9 cellular contexts compared by ENCODE assay signal in genomic region chrX:68808686-68809357, GRCh38. TPM values are rescaled to one million over a fixed set of nuclear protein-coding genes. Genes with fewer than 3 reads are reported as not detected.
A peak's percentile ranks its signal among the peaks of the same experiment; 100 is the strongest.
DNase-seq lines count a peak whose midpoint lies in the region; ATAC-seq and TF ChIP-seq lines count a peak whose summit lies in the region.
"Had no signal": no experiment of that assay in that cellular context is flagged by ENCODE, and none has a peak within 500 bp of the region (broad histone marks: within the 10 kb centered on the region; RNA-seq: fewer than 3 reads in every experiment).

No MANE protein-coding gene starts in this region.

- no peak overlapping the region for H2BK20ac ChIP-seq in H9 (ENCODE audit: low read depth, low read length, poor library complexity, severe bottlenecking)

- H3K27me3 ChIP-seq in H9 (ENCODE audit: insufficient read depth, low read length) (no peaks in the 10 kb centered on the region), psoas muscle (ENCODE audit: insufficient read depth in 3 of 3, low read length in 2 of 3) (peaks cover 0 to 36% (median 0%) of the 10 kb centered on the region in 3 donors)

- no peak overlapping the region for H3T11ph ChIP-seq in H9 (ENCODE audit: low read length)

- H3K9ac ChIP-seq in H9 (ENCODE audit: extremely low read depth, insufficient read length, low read length), result no peak overlapping the region

- no peak overlapping the region for H4K8ac ChIP-seq in H9 (replicated peaks; ENCODE audit: insufficient read length, low read depth, low read length)

- no peaks in the 10 kb centered on the region for H3K79me1 ChIP-seq in H9 (ENCODE audit: insufficient read depth, low read depth, low read length, poor library complexity, severe bottlenecking)

- H4K20me1 ChIP-seq in H9 (ENCODE audit: control insufficient read depth, insufficient read depth, insufficient read length), result no peaks in the 10 kb centered on the region

- H3K4me2 ChIP-seq in H9 (ENCODE audit: insufficient read depth, insufficient read length, low read length), result no peak overlapping the region

- H3K36me3 ChIP-seq in psoas muscle (ENCODE audit: insufficient read depth in 1 of 2, low read depth in 1 of 2), result no peaks in the 10 kb centered on the region

- no peak overlapping the region for H3K56ac ChIP-seq in H9 (ENCODE audit: insufficient read length, low read depth, low read length)

- no peaks in the 10 kb centered on the region for H3K4me1 ChIP-seq in H9 (ENCODE audit: insufficient read depth, low read length)
- H3K4me1 ChIP-seq in psoas muscle, result no peaks in the 10 kb centered on the region

- H2BK5ac ChIP-seq in H9 (ENCODE audit: insufficient read length, low read length), result no peak overlapping the region

- no peak overlapping the region for H2AFZ ChIP-seq in H9 (ENCODE audit: low read length)

- H3K79me2 ChIP-seq in H9 (ENCODE audit: insufficient read depth, low read length), result no peaks in the 10 kb centered on the region

- peaks cover 0 to 2% (median 0%) of the 10 kb centered on the region in 3 experiments; a peak in 4 of 7 replicates for H3K36me3 Mint-ChIP-seq in H9 (ENCODE audit: insufficient read depth in 1 of 3, low read depth in 3 of 3)

- H2AK5ac ChIP-seq in H9 (ENCODE audit: insufficient read length, low read length), result no peak overlapping the region

- intact Hi-C loops in psoas muscle (cut with DNase I), result loop anchor here (5.0 to 10.0 kb wide), 2 partner anchors 294 to 297 kb away; no protein-coding TSS in a partner anchor

- H3K14ac ChIP-seq in H9 (ENCODE audit: insufficient read depth, low read length), result no peak overlapping the region

- no peak overlapping the region for H2BK12ac ChIP-seq in H9 (ENCODE audit: insufficient read length, low read depth, low read length)

- ATAC-seq in psoas muscle, result peak; percentile 64 to 73 (median 70)

- WGBS in H9 (ENCODE audit: extremely low coverage, insufficient read length, low lambda C conversion rate), result no CpG with 5 or more reads among the region's 6 CpGs
- 32 to 46% (median 40%) methylated on average over 6 of the region's 6 CpGs for WGBS in psoas muscle, 3 donors

- peaks cover 9% of the 10 kb centered on the region for H3K27me3 Mint-ChIP-seq in H9 (ENCODE audit: low read depth)

- H3K9me3 ChIP-seq in H9 (ENCODE audit: control insufficient read depth, low read depth, low read length) (peaks cover 14% of the 10 kb centered on the region), psoas muscle (peaks cover 6% of the 10 kb centered on the region)

- TF ChIP-seq CTCF in H9 (conservative IDR thresholded peaks at IDR 0.05) (peak; percentile 54; the same call in 2 of the 3 replicates), fibroblast of pulmonary artery (IDR thresholded peaks at IDR 0.05; ENCODE audit: low read length, missing control alignments) (peak; percentile 37), psoas muscle (IDR thresholded peaks at IDR 0.05) (peak; percentile 30)

- no peaks in the 10 kb centered on the region for H3K23me2 ChIP-seq in H9 (ENCODE audit: insufficient read length, low read depth, low read length, poor library complexity, severe bottlenecking)

- H3K18ac ChIP-seq in H9 (ENCODE audit: insufficient read length, low read depth, low read length), result no peak overlapping the region

- no peak overlapping the region for H2BK15ac ChIP-seq in H9 (ENCODE audit: low read depth, low read length)

- H3K9me3 Mint-ChIP-seq in H9, result peaks cover 62 to 68% of the 10 kb centered on the region in 2 experiments

- peak; percentile 57 for DNase-seq in H9
- DNase-seq in RPMI8226, result peak; percentile 28
- DNase-seq in fibroblast of pulmonary artery (ENCODE audit: low read depth), result peak; percentile 54
- peak in 1 of 2 donors; percentile 57 for DNase-seq in psoas muscle
- DNase-seq in activated naive CD4-positive, alpha-beta T cell (lab: John Stamatoyannopoulos, UW), result no peak
- DNase-seq in HK-2 (ENCODE audit: unreplicated experiment), result no peak
- DNase-seq in D341Med (ENCODE audit: low spot score), result no peak
- DNase-seq: activated T-cell treated with anti-CD3 and anti-CD28 coated beads, Interleukin-2, amount 50 U/mL, for 48 hours; stimulated activated CD4-positive, alpha-beta T cell treated with anti-CD3 and anti-CD28 coated beads, Interleukin-4, amount 100 ng/mL, for 24 hours had no signal

- no peak overlapping the region for H2BK120ac ChIP-seq in H9 (ENCODE audit: low read depth, low read length, poor library complexity, severe bottlenecking)

- H4K91ac ChIP-seq in H9 (ENCODE audit: insufficient read length, low read depth, low read length), result no peak overlapping the region

- no peak overlapping the region for H3K4ac ChIP-seq in H9 (ENCODE audit: low read depth, low read length)

- peaks cover 0 to 2% of the 10 kb centered on the region in 2 experiments; a peak in 1 of 4 replicates for H3K4me1 Mint-ChIP-seq in H9

- H3K4me3 ChIP-seq in fibroblast of pulmonary artery (replicated peaks; ENCODE audit: low read depth, low read length) (no peak overlapping the region), psoas muscle (no peak overlapping the region)

- no peak overlapping the region for H3K27ac Mint-ChIP-seq in H9

- no peak overlapping the region for H3K4me3 Mint-ChIP-seq in H9

- H3K27ac ChIP-seq in H9 (ENCODE audit: insufficient read length, low read depth, low read length) (no peak overlapping the region), psoas muscle (no peak overlapping the region)

- H4K5ac ChIP-seq in H9 (ENCODE audit: insufficient read length, low read depth, low read length), result no peak overlapping the region

- H3K23ac ChIP-seq in H9 (ENCODE audit: insufficient read length, low read depth, low read length), result no peak overlapping the region

RNA-seq across cellular contexts. Expression of gene EFNB1, which starts 20.0 kb away (rescaled TPM):
- total RNA-seq in H9 (2021) (2.7 and 3.1 TPM in 2 replicates), psoas muscle (10 to 100 TPM; 10.9 to 14.9 (median 11.3) TPM)
- polyA plus RNA-seq in psoas muscle, result 10 to 100 TPM in 2 of 3 donors, 1 to 10 TPM in 1; 8.9 to 12.2 (median 11.2) TPM

Comparison
In these comparisons a context has a peak if more than half of its experiments do, and no peak if none do; other contexts are left out.
1. DNase-seq: peak in H9 (single experiment), RPMI8226 (single experiment) and fibroblast of pulmonary artery (single experiment); none in activated naive CD4-positive, alpha-beta T cell (0 of 4), HK-2 (single experiment) and D341Med (single experiment).
2. Peak in every context shown above with its lines, with median percentiles within 50 percentile points of each other: CTCF ChIP-seq.